In the genomic region with DNA sequence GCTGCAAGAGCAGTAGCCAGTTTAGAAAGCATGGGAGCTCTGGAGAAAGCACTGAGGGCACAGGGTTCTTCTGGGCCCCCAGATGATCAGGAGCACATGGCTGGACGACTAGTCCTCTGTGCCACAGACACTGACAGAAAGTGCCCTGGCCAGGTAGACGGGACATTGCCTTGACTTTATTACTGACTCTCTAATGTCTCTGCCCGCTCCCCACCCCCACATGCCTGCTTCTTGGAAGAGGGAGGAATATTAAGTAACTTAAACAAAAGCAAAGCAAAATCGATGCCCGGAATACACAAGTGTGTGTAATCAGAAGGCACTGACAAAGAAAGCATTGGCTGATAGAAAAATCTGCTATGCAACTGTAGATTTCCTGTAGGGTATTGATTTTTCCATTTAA, we compare ENCODE assay signal across 21 cellular contexts.
"Had no signal": no experiment of that assay in that cellular context is flagged by ENCODE, and none has a peak within 500 bp of the region (broad histone marks: within the 10 kb centered on the region; RNA-seq: fewer than 3 reads in every experiment).

No MANE protein-coding gene starts in this region.

- DNase-seq: effector memory CD8-positive, alpha-beta T cell; mesenchymal stem cell; mucosa of descending colon; naive thymus-derived CD4-positive, alpha-beta T cell; pancreas; stimulated activated CD4-positive, alpha-beta T cell treated with anti-CD3 and anti-CD28 coated beads, Interleukin-12 subunit alpha, Interleukin-12 subunit beta, amount 100 ng/mL, for 4 hours; stimulated activated CD4-positive, alpha-beta T cell treated with anti-CD3 and anti-CD28 coated beads, Interleukin-1b, Interleukin-23, amount 100 ng/mL, for 48 hours; stimulated activated CD4-positive, alpha-beta T cell treated with anti-CD3 and anti-CD28 coated beads, Interleukin-4, amount 100 ng/mL, for 1 hour; stimulated activated CD8-positive, alpha-beta memory T cell treated with anti-CD3 and anti-CD28 coated beads, Interleukin-4, amount 100 ng/mL, for 48 hours; stimulated activated naive CD4-positive, alpha-beta T cell; stimulated activated naive CD8-positive, alpha-beta T cell treated with anti-CD3 and anti-CD28 coated beads, Interleukin-15, amount 100 ng/mL, for 72 hours; transverse colon; upper lobe of right lung had no signal

- H3K4me1 ChIP-seq: suprapubic skin, transverse colon, upper lobe of right lung, vagina had no signal

- H3K27me3 ChIP-seq: pancreas, suprapubic skin, transverse colon, upper lobe of right lung, vagina had no signal

- H3K9me3 Mint-ChIP-seq: effector memory CD8-positive, alpha-beta T cell; mesothelial cell of epicardium; naive thymus-derived CD4-positive, alpha-beta T cell; nephron; stimulated activated naive CD8-positive, alpha-beta T cell treated with anti-CD3 and anti-CD28 coated beads, Interleukin-15, amount 100 ng/mL, for 72 hours had no signal

- H3K27ac ChIP-seq: coronary artery, neutrophil, pancreas, suprapubic skin, transverse colon, upper lobe of right lung, vagina had no signal

- ATAC-seq: effector memory CD8-positive, alpha-beta T cell; mucosa of descending colon; naive thymus-derived CD4-positive, alpha-beta T cell; pancreas; sciatic nerve; stimulated activated naive CD8-positive, alpha-beta T cell treated with anti-CD3 and anti-CD28 coated beads, Interleukin-15, amount 100 ng/mL, for 72 hours; upper lobe of right lung had no signal

- H3K4me1 Mint-ChIP-seq: naive thymus-derived CD4-positive, alpha-beta T cell; stimulated activated naive CD8-positive, alpha-beta T cell treated with anti-CD3 and anti-CD28 coated beads, Interleukin-15, amount 100 ng/mL, for 72 hours had no signal

- H3K36me3 ChIP-seq: neutrophil, pancreas, suprapubic skin, transverse colon, upper lobe of right lung, vagina had no signal

- H3K27ac Mint-ChIP-seq: effector memory CD8-positive, alpha-beta T cell; mesothelial cell of epicardium; naive thymus-derived CD4-positive, alpha-beta T cell; stimulated activated naive CD8-positive, alpha-beta T cell treated with anti-CD3 and anti-CD28 coated beads, Interleukin-15, amount 100 ng/mL, for 72 hours had no signal

- H3K4me3 ChIP-seq: coronary artery, mucosa of descending colon, pancreas, smooth muscle cell, suprapubic skin, transverse colon, upper lobe of right lung, vagina had no signal

- H3K36me3 Mint-ChIP-seq: mesothelial cell of epicardium; naive thymus-derived CD4-positive, alpha-beta T cell had no signal

- H3K9me3 ChIP-seq: mucosa of descending colon, neutrophil, pancreas, suprapubic skin, transverse colon, upper lobe of right lung, vagina had no signal

- H3K4me2 ChIP-seq: smooth muscle cell had no signal

- H3K4me3 Mint-ChIP-seq: effector memory CD8-positive, alpha-beta T cell; mesothelial cell of epicardium; naive thymus-derived CD4-positive, alpha-beta T cell; nephron; stimulated activated naive CD8-positive, alpha-beta T cell treated with anti-CD3 and anti-CD28 coated beads, Interleukin-15, amount 100 ng/mL, for 72 hours had no signal
